16 cellular contexts compared by ENCODE assay signal in genomic region chr18:51519571-51519970, GRCh38.
"Had no signal": no experiment of that assay in that cellular context is flagged by ENCODE, and none has a peak within 500 bp of the region (broad histone marks: within the 10 kb centered on the region; RNA-seq: fewer than 3 reads in every experiment).

No MANE protein-coding gene starts in this region.

- H3K27me3 ChIP-seq: heart left ventricle, neural progenitor cell, pancreas, stomach, transverse colon had no signal

- H3K4me2 ChIP-seq: neural progenitor cell had no signal

- H3K27ac ChIP-seq: epithelial cell of prostate, heart left ventricle, neural progenitor cell, pancreas, stomach, thoracic aorta, transverse colon had no signal

- H3K9me3 ChIP-seq: pancreas, thoracic aorta, transverse colon had no signal

- H3K27ac Mint-ChIP-seq: mesothelial cell of epicardium, natural killer cell, neural progenitor cell, progenitor cell of endocrine pancreas had no signal

- H3K4me1 Mint-ChIP-seq: mesothelial cell of epicardium, natural killer cell had no signal

- H3K9me3 Mint-ChIP-seq: mesothelial cell of epicardium, natural killer cell, neural progenitor cell had no signal

- H3K4me1 ChIP-seq: heart left ventricle, neural progenitor cell, pancreas, stomach, transverse colon had no signal

- H3K36me3 Mint-ChIP-seq: mesothelial cell of epicardium, natural killer cell, neural progenitor cell had no signal

- H3K27me3 Mint-ChIP-seq: progenitor cell of endocrine pancreas had no signal

- H3K4me3 ChIP-seq: heart left ventricle, neural progenitor cell, pancreas, stomach, thoracic aorta, transverse colon had no signal

- H3K36me3 ChIP-seq: heart left ventricle, neural progenitor cell, pancreas, stomach, thoracic aorta, transverse colon had no signal

- H3K4me3 Mint-ChIP-seq: mesothelial cell of epicardium, natural killer cell, neural progenitor cell had no signal

- DNase-seq: effector memory CD4-positive, alpha-beta T cell; heart left ventricle; hippocampal formation; kidney glomerular epithelial cell; natural killer cell; occipital lobe; pancreas; stimulated activated naive CD4-positive, alpha-beta T cell; stomach; substantia nigra; transverse colon had no signal

- H3K9ac ChIP-seq: neural progenitor cell had no signal

- H2AFZ ChIP-seq: neural progenitor cell had no signal
